In genomic region chr2:168087406-168087805, GRCh38 we compare ENCODE assay signal across 19 cellular contexts.
"Had no signal": no experiment of that assay in that cellular context is flagged by ENCODE, and none has a peak within 500 bp of the region (broad histone marks: within the 10 kb centered on the region; RNA-seq: fewer than 3 reads in every experiment).

No MANE protein-coding gene starts in this region.

- H3K27ac ChIP-seq: brain microvascular endothelial cell, gastroesophageal sphincter, heart right ventricle, upper lobe of left lung had no signal

- H3K36me3 ChIP-seq: brain microvascular endothelial cell, gastroesophageal sphincter, upper lobe of left lung had no signal

- ATAC-seq: activated CD8-positive, alpha-beta T cell treated with anti-CD3 and anti-CD28 coated beads for 36 hours; esophagus mucosa; gastroesophageal sphincter; heart right ventricle; left colon had no signal

- H3K4me3 ChIP-seq: gastroesophageal sphincter, heart right ventricle, upper lobe of left lung had no signal

- H3K27me3 ChIP-seq: brain microvascular endothelial cell, gastroesophageal sphincter, heart right ventricle, upper lobe of left lung had no signal

- H3K9me3 ChIP-seq: gastroesophageal sphincter, heart right ventricle, upper lobe of left lung had no signal

- H3K4me1 ChIP-seq: upper lobe of left lung had no signal

- DNase-seq: activated CD4-positive, alpha-beta T cell treated with anti-CD3 and anti-CD28 coated beads, Interleukin-2, amount 10 ng/mL, durations not matched to agents 24 days and 14 days; activated CD8-positive, alpha-beta T cell treated with anti-CD3 and anti-CD28 coated beads for 36 hours; activated naive CD4-positive, alpha-beta T cell treated with anti-CD3 and anti-CD28 coated beads for 36 hours; activated T-cell treated with anti-CD3 and anti-CD28 coated beads, Interleukin-2, amount 50 U/mL, for 1 hour; aorta; brain microvascular endothelial cell; cerebellar nuclear complex; effector CD8-positive, alpha-beta T cell; heart right ventricle; left colon; occipital lobe; posterior cingulate gyrus; stimulated activated CD4-positive, alpha-beta T cell treated with anti-CD3 and anti-CD28 coated beads, Interleukin-2, amount 100 ng/mL, for 24 hours; stimulated activated naive CD4-positive, alpha-beta T cell treated with Interleukin-2 at 50 U/mL for 16 hours; T-helper 1 cell; T-helper 9 cell; upper lobe of left lung had no signal
